7 cellular contexts compared by ENCODE assay signal in the genomic region with DNA sequence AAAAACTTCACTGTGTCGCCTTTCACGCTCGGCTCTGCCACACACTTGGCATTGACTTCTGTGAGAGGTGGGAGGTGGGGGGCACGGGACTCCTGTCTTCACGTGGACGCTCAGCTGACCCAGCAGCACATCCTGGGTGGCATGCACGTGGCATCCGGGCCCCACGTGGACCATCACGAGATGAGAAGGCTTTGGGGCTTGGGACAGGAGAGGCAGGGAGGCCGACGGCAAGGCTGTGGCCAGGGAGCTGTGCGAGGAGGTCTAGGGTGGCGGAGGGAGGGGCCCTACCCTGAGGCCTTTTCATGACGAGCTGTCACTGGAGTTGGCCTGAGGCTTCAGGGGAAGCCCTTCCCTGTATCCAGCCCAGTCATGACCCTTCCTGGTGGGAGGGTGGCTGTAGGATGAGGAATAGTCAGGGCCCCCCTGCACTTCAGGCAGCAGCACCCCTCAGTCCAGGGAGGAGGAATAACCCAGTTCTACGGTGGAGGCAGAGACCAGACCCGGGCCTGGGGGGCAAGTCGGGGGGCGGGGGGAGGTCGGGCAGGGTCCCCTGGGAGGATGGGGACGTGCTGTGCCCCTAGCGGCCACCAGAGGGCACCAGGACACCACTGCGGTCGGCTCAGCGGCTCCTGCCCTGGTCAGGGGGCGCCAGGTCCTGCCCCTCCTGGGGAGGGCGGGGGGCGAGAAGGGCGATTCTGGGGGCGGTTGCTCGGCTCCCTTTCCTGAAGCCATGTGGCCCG. TPM values are rescaled to one million over a fixed set of nuclear protein-coding genes. Genes with fewer than 3 reads are reported as not detected.
DNase-seq lines count a peak whose midpoint lies in the region; ATAC-seq and TF ChIP-seq lines count a peak whose summit lies in the region.
"Had no signal": no experiment of that assay in that cellular context is flagged by ENCODE, and none has a peak within 500 bp of the region (broad histone marks: within the 10 kb centered on the region; RNA-seq: fewer than 3 reads in every experiment).

No MANE protein-coding gene starts in this region.

- H3K27me3 ChIP-seq in AG04450 (ENCODE audit: control insufficient read depth, insufficient read depth, low read length): peaks cover 35% of the 10 kb centered on the region

- CTCF ChIA-PET in AG04450 (lab: Charles Lee): interaction anchor here (0.5 to 2.1 kb wide), 23 partner anchors 8 to 309 kb away, joined by 3 to 15 read pairs (median 4); a partner anchor contains a TSS

- no peaks in the 10 kb centered on the region; the same call in 1 of the 2 replicates for H3K9me3 ChIP-seq in AG04450 (ENCODE audit: control insufficient read depth, insufficient read depth, low read length)

- DNase-seq in AG04450 (ENCODE audit: low read depth, low spot score) (no peak), LNCaP clone FGC (ENCODE audit: low read depth) (no peak), myocyte (ENCODE audit: low read depth) (peak; percentile 29), NCI-H526 treated with DMSO at 0.1 percent for 48 hours (lab: John Stamatoyannopoulos, UW) (no peak)
- peak; percentile 73 for DNase-seq in activated naive CD8-positive, alpha-beta T cell treated with anti-CD3 and anti-CD28 coated beads, Interleukin-2, amount 10 ng/mL, durations not matched to agents 7 days and 5 days

- H3K36me3 Mint-ChIP-seq in activated naive CD8-positive, alpha-beta T cell treated with anti-CD3 and anti-CD28 coated beads, Interleukin-2, amount 10 ng/mL, durations not matched to agents 7 days and 5 days: peaks cover 2% of the 10 kb centered on the region

- ATAC-seq in activated naive CD8-positive, alpha-beta T cell treated with anti-CD3 and anti-CD28 coated beads, Interleukin-2, amount 10 ng/mL, durations not matched to agents 7 days and 5 days (ENCODE audit: low read depth): peak; percentile 51
- no peak for ATAC-seq in HG03139 (IDR thresholded peaks at IDR 0.05; ENCODE audit: unreplicated experiment)

- peaks cover 29% of the 10 kb centered on the region for H3K27me3 Mint-ChIP-seq in activated naive CD8-positive, alpha-beta T cell treated with anti-CD3 and anti-CD28 coated beads, Interleukin-2, amount 10 ng/mL, durations not matched to agents 7 days and 5 days

- H3K27ac ChIP-seq in AG04450 (ENCODE audit: low read depth, low read length): no peak overlapping the region

- H3K27ac Mint-ChIP-seq in activated naive CD8-positive, alpha-beta T cell treated with anti-CD3 and anti-CD28 coated beads, Interleukin-2, amount 10 ng/mL, durations not matched to agents 7 days and 5 days: no peak overlapping the region

- no peaks in the 10 kb centered on the region for H3K9me3 Mint-ChIP-seq in activated naive CD8-positive, alpha-beta T cell treated with anti-CD3 and anti-CD28 coated beads, Interleukin-2, amount 10 ng/mL, durations not matched to agents 7 days and 5 days

- POLR2A ChIA-PET in AG04450 (lab: Yijun Ruan, JAX): no interaction called here
- POLR2A ChIA-PET in activated naive CD8-positive, alpha-beta T cell treated with anti-CD3 and anti-CD28 coated beads, Interleukin-2, amount 10 ng/mL, durations not matched to agents 7 days and 5 days (lab: Charles Lee): interaction anchor here (0.8 kb wide), 1 partner anchor 35 kb away, joined by 3 read pairs; no protein-coding TSS in a partner anchor

- H3K4me3 Mint-ChIP-seq in activated naive CD8-positive, alpha-beta T cell treated with anti-CD3 and anti-CD28 coated beads, Interleukin-2, amount 10 ng/mL, durations not matched to agents 7 days and 5 days: no peak overlapping the region

- H3K4me3 ChIP-seq in AG04450 (ENCODE audit: low read depth, low read length) (peak overlapping the region; percentile 17), LNCaP clone FGC (ENCODE audit: low read depth, low read length) (0 out of 2 replicates have a peak overlapping the region, but pooled peaks have one; percentile 21)

- H3K4me1 Mint-ChIP-seq in activated naive CD8-positive, alpha-beta T cell treated with anti-CD3 and anti-CD28 coated beads, Interleukin-2, amount 10 ng/mL, durations not matched to agents 7 days and 5 days: no peaks in the 10 kb centered on the region

- TF ChIP-seq CTCF in AG04450 (IDR thresholded peaks at IDR 0.05; ENCODE audit: low read depth, low read length) (peak; percentile 78), LNCaP clone FGC (IDR thresholded peaks at IDR 0.05; ENCODE audit: control insufficient read depth, extremely low read depth, insufficient read depth) (peak; percentile 90)

RNA-seq across cellular contexts. Expression of a gene that starts 2.0 kb away (rescaled TPM):
- polyA plus RNA-seq in AG04450 (2011; rRNA removed): not detected in 2 replicates
- polyA minus RNA-seq in AG04450 (2011; rRNA and poly(A)+ RNA removed): 0.37 TPM in 1 of 2 replicates, not detected in the other
- total RNA-seq in activated naive CD8-positive, alpha-beta T cell treated with anti-CD3 and anti-CD28 coated beads, Interleukin-2, amount 10 ng/mL, durations not matched to agents 7 days and 5 days: not detected
- total RNA-seq in myocyte: 1.4 TPM in 1 of 2 replicates, not detected in the other
- polyA plus RNA-seq in myocyte (2012): 0.09 TPM
- total RNA-seq: lung microvascular endothelial cell had no signal

RNA-seq across cellular contexts. Expression of a gene that starts 16.0 kb away (rescaled TPM):
- polyA plus RNA-seq in AG04450 (2011; rRNA removed): 0.68 and 0.76 TPM in 2 replicates
- polyA minus RNA-seq in AG04450 (2011; rRNA and poly(A)+ RNA removed): 0.51 and 0.74 TPM in 2 replicates
- total RNA-seq in activated naive CD8-positive, alpha-beta T cell treated with anti-CD3 and anti-CD28 coated beads, Interleukin-2, amount 10 ng/mL, durations not matched to agents 7 days and 5 days: 1 to 10 TPM in 1 of 2 experiments, under 1 TPM in 1; 0.60 to 1.1 TPM
- 45.8 and 63.9 TPM in 2 replicates for total RNA-seq in myocyte
- polyA plus RNA-seq in myocyte (2012): 11.3 TPM

RNA-seq across cellular contexts. Expression of a gene that starts 17.6 kb away (rescaled TPM):
- polyA plus RNA-seq in AG04450 (2011; rRNA removed): 0.06 and 0.15 TPM in 2 replicates
- polyA minus RNA-seq in AG04450 (2011; rRNA and poly(A)+ RNA removed): 0.09 and 0.14 TPM in 2 replicates
- total RNA-seq in activated naive CD8-positive, alpha-beta T cell treated with anti-CD3 and anti-CD28 coated beads, Interleukin-2, amount 10 ng/mL, durations not matched to agents 7 days and 5 days: 1 to 10 TPM; 3.0 to 4.8 TPM
- total RNA-seq in myocyte: 0.24 TPM in 1 of 2 replicates, not detected in the other
- 0.16 TPM for polyA plus RNA-seq in myocyte (2012)

RNA-seq across cellular contexts. Expression of a gene that starts 23.5 kb away (rescaled TPM):
- polyA plus RNA-seq in AG04450 (2011; rRNA removed): 5.5 and 9.7 TPM in 2 replicates
- polyA minus RNA-seq in AG04450 (2011; rRNA and poly(A)+ RNA removed): 1.7 and 3.5 TPM in 2 replicates
- 10 to 100 TPM; 35.3 to 35.4 TPM for total RNA-seq in activated naive CD8-positive, alpha-beta T cell treated with anti-CD3 and anti-CD28 coated beads, Interleukin-2, amount 10 ng/mL, durations not matched to agents 7 days and 5 days
- total RNA-seq in myocyte: 5.6 and 13.6 TPM in 2 replicates
- polyA plus RNA-seq in myocyte (2012): 12.4 TPM

RNA-seq across cellular contexts. Expression of a gene that starts 24.9 kb away (rescaled TPM):
- polyA plus RNA-seq in AG04450 (2011; rRNA removed): 36.1 and 41.7 TPM in 2 replicates
- polyA minus RNA-seq in AG04450 (2011; rRNA and poly(A)+ RNA removed): 42.0 and 54.6 TPM in 2 replicates
- total RNA-seq in activated naive CD8-positive, alpha-beta T cell treated with anti-CD3 and anti-CD28 coated beads, Interleukin-2, amount 10 ng/mL, durations not matched to agents 7 days and 5 days: 10 to 100 TPM; 63.0 to 63.4 TPM
- 70.2 and 71.9 TPM in 2 replicates for total RNA-seq in myocyte
- 54.9 TPM for polyA plus RNA-seq in myocyte (2012)

Comparison
In these comparisons a context has a peak if more than half of its experiments do, and no peak if none do; other contexts are left out.
1. DNase-seq: peak in activated naive CD8-positive, alpha-beta T cell treated with anti-CD3 and anti-CD28 coated beads, Interleukin-2, amount 10 ng/mL, durations not matched to agents 7 days and 5 days (single experiment) and myocyte (single experiment); none in AG04450 (single experiment), LNCaP clone FGC (single experiment) and NCI-H526 treated with DMSO at 0.1 percent for 48 hours (single experiment).
2. RNA of a gene that starts 16.0 kb away (total RNA-seq): 45.8 to 63.9 TPM in myocyte; 0.60 to 1.1 TPM in activated naive CD8-positive, alpha-beta T cell treated with anti-CD3 and anti-CD28 coated beads, Interleukin-2, amount 10 ng/mL, durations not matched to agents 7 days and 5 days; every median in the first group is over 10 times any median in the second.